ENCODE assay signal across 14 cellular contexts in the genomic region with DNA sequence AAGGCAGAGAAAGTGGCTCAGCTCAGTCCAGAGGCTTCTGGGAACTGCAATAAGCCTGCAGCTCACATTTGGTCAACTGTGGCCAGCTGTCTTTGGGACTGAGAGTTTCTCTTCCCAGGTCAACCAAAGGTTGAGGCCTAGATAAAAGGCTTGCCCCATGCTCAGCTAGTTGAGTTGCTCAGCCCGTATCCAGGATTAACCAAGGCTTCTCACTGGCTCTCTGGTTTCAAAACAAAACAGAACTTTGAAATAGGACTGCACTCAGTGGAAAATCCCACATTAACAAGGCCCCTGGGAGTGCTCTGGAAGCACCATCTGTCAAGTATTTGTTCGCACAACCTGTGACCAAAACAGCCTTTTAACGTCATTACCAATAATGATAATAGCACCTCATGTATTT. TPM values are rescaled to one million over a fixed set of nuclear protein-coding genes. Genes with fewer than 3 reads are reported as not detected.
A peak's percentile ranks its signal among the peaks of the same experiment; 100 is the strongest.
DNase-seq lines count a peak whose midpoint lies in the region; ATAC-seq and TF ChIP-seq lines count a peak whose summit lies in the region.
"Had no signal": no experiment of that assay in that cellular context is flagged by ENCODE, and none has a peak within 500 bp of the region (broad histone marks: within the 10 kb centered on the region; RNA-seq: fewer than 3 reads in every experiment).

No MANE protein-coding gene starts in this region.

- H3K4me1 ChIP-seq in osteoblast (ENCODE audit: insufficient read depth, low read length): no peaks in the 10 kb centered on the region
- H3K4me1 ChIP-seq: ascending aorta had no signal

- H4K20me1 ChIP-seq in osteoblast (ENCODE audit: insufficient read depth, low read length): no peaks in the 10 kb centered on the region
- H4K20me1 ChIP-seq: BLaER1 had no signal

- no peaks in the 10 kb centered on the region for H3K27me3 ChIP-seq in osteoblast (ENCODE audit: insufficient read depth, low read length)
- H3K27me3 ChIP-seq: ascending aorta, BLaER1, MG63 had no signal

- peak; percentile 40 for DNase-seq in COLO668 (lab: John Stamatoyannopoulos, UW; ENCODE audit: unreplicated experiment)
- peak; percentile 91 for DNase-seq in NCI-H1694 (lab: John Stamatoyannopoulos, UW)
- peak; percentile 41 for DNase-seq in epidermal melanocyte (ENCODE audit: insufficient read length, low spot score)
- peak; percentile 80 for DNase-seq in osteoblast (ENCODE audit: insufficient read length, low spot score, missing footprints)
- DNase-seq in GM19240 (ENCODE audit: insufficient read length, low spot score): no peak
- DNase-seq in stimulated activated CD8-positive, alpha-beta memory T cell treated with anti-CD3 and anti-CD28 coated beads, Interleukin-4, amount 100 ng/mL, for 48 hours: no peak
- no peak for DNase-seq in T-helper 9 cell
- DNase-seq: activated CD4-positive, alpha-beta memory T cell treated with anti-CD3 and anti-CD28 coated beads for 36 hours; MG63 had no signal

- no peak for ATAC-seq in GM21515 (IDR thresholded peaks at IDR 0.05; ENCODE audit: unreplicated experiment)
- ATAC-seq: GM12878 had no signal

- no peaks in the 10 kb centered on the region for H3K79me2 ChIP-seq in osteoblast (ENCODE audit: insufficient read depth, low read length)

- no peak overlapping the region for H2AFZ ChIP-seq in osteoblast (ENCODE audit: low read length)

- H3K9me3 ChIP-seq in osteoblast (ENCODE audit: low read depth, low read length): no peaks in the 10 kb centered on the region
- H3K9me3 ChIP-seq: ascending aorta, BLaER1, MG63 had no signal

- H3K27ac ChIP-seq in osteoblast (ENCODE audit: low read depth, low read length): no peak overlapping the region
- H3K27ac ChIP-seq: ascending aorta, BLaER1, SK-N-MC had no signal

- no peak for TF ChIP-seq CTCF in osteoblast (IDR thresholded peaks at IDR 0.05; ENCODE audit: extremely low read depth, low read depth, low read length)

- no peak overlapping the region for H3K4me3 ChIP-seq in osteoblast (ENCODE audit: insufficient read depth, low read length)
- H3K4me3 ChIP-seq: ascending aorta, BLaER1, GM12878, MG63, SK-N-MC had no signal

- no peak overlapping the region for H3K4me2 ChIP-seq in osteoblast (ENCODE audit: insufficient read depth, low read length)
- H3K4me2 ChIP-seq: BLaER1 had no signal

- H3K36me3 ChIP-seq in osteoblast (ENCODE audit: insufficient read depth, low read length): no peaks in the 10 kb centered on the region
- H3K36me3 ChIP-seq: ascending aorta, BLaER1, MG63 had no signal

RNA-seq across cellular contexts. Expression of a gene that starts 40.3 kb away (rescaled TPM):
- total RNA-seq in osteoblast: 17.1 and 21.7 TPM in 2 replicates

Comparison
In these comparisons a context has a peak if more than half of its experiments do, and no peak if none do; other contexts are left out.
1. DNase-seq: peak in COLO668 (single experiment), NCI-H1694 (single experiment), epidermal melanocyte (single experiment) and osteoblast (single experiment); none in GM19240 (single experiment), stimulated activated CD8-positive, alpha-beta memory T cell treated with anti-CD3 and anti-CD28 coated beads, Interleukin-4, amount 100 ng/mL, for 48 hours (single experiment) and T-helper 9 cell (single experiment).